10 cellular contexts compared by ENCODE assay signal in the genomic region with DNA sequence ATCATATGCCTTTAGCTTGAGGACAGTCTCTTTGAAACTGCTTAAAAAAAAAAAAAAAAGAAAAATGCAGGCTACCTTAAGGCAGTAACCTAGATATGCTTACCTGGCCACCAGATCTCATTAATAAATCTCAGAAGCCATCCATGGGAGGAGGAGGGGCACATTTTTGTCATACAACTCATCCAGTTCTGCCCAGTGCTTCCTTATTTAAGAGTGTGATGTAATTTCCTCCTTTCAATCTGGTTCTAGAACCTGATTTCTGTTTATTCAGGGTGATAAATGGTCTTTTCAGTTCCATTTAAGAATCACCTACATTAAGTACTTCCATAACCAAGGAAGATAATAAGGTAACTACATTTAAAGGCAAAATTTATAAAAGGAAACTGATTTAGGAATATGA. TPM values are rescaled to one million over a fixed set of nuclear protein-coding genes. Genes with fewer than 3 reads are reported as not detected.
DNase-seq lines count a peak whose midpoint lies in the region; ATAC-seq, FAIRE-seq and TF ChIP-seq lines count a peak whose summit lies in the region.
"Had no signal": no experiment of that assay in that cellular context is flagged by ENCODE, and none has a peak within 500 bp of the region (broad histone marks: within the 10 kb centered on the region; RNA-seq: fewer than 3 reads in every experiment).

No MANE protein-coding gene starts in this region.

- no peak overlapping the region; a peak in 1 of 5 replicates for H3K4me3 Mint-ChIP-seq in H9

- no peak overlapping the region for H3K27ac ChIP-seq in H9 (ENCODE audit: insufficient read length, low read depth, low read length)

- FAIRE-seq in H54 (lab: Jason Lieb, UNC), result peak; percentile 75

- CTCF ChIA-PET in HEK293T (lab: Yijun Ruan, JAX), result interaction anchor here (0.9 to 3.4 kb wide), 2 partner anchors 44 to 295 kb away, joined by 3 to 23 read pairs; no protein-coding TSS in a partner anchor

- TF ChIP-seq CTCF in fibroblast of the aortic adventitia (IDR thresholded peaks at IDR 0.05; ENCODE audit: insufficient read depth, low read length) (no peak), H9 (conservative IDR thresholded peaks at IDR 0.05) (no peak)

- no peaks in the 10 kb centered on the region for H4K20me1 ChIP-seq in H9 (ENCODE audit: control insufficient read depth, insufficient read depth, insufficient read length)

- H3K4me3 ChIP-seq in fibroblast of the aortic adventitia (ENCODE audit: low read depth, low read length), result no peak overlapping the region

- H3K4me2 ChIP-seq in H9 (ENCODE audit: insufficient read depth, insufficient read length, low read length), result no peak overlapping the region

- no peak overlapping the region for H4K91ac ChIP-seq in H9 (ENCODE audit: insufficient read length, low read depth, low read length)

- no peaks in the 10 kb centered on the region for H3K27me3 ChIP-seq in H9 (ENCODE audit: insufficient read depth, low read length)

- H2BK5ac ChIP-seq in H9 (ENCODE audit: insufficient read length, low read length), result no peak overlapping the region

- no peak overlapping the region for H2AK5ac ChIP-seq in H9 (ENCODE audit: insufficient read length, low read length)

- no peaks in the 10 kb centered on the region for H3K27me3 Mint-ChIP-seq in H9 (ENCODE audit: low read depth)

- no peak overlapping the region for H2BK15ac ChIP-seq in H9 (ENCODE audit: low read depth, low read length)

- no peak overlapping the region for H3K9ac ChIP-seq in H9 (ENCODE audit: extremely low read depth, insufficient read length, low read length)

- H3K4me1 ChIP-seq in H9 (ENCODE audit: insufficient read depth, low read length), result peaks cover 9% of the 10 kb centered on the region; the same call in 1 of the 2 replicates

- H2BK12ac ChIP-seq in H9 (ENCODE audit: insufficient read length, low read depth, low read length), result no peak overlapping the region

- no peak overlapping the region for H2BK20ac ChIP-seq in H9 (ENCODE audit: low read depth, low read length, poor library complexity, severe bottlenecking)

- DNase-seq in H54 (ENCODE audit: insufficient read length, low spot score) (no peak), RPMI8226 (peak; percentile 57), fibroblast of the aortic adventitia (ENCODE audit: low read depth) (peak; percentile 55), renal cortical epithelial cell (ENCODE audit: low read depth) (peak; percentile 92), HEK293T (ENCODE audit: extremely low spot score) (no peak), left ventricle myocardium superior (no peak), H9 (no peak)
- DNase-seq: hippocampal formation had no signal

- POLR2A ChIA-PET in HEK293T (lab: Yijun Ruan, JAX), result no interaction called here

- no peak overlapping the region for H2AFZ ChIP-seq in H9 (ENCODE audit: low read length)

- no peak overlapping the region for H3K14ac ChIP-seq in H9 (ENCODE audit: insufficient read depth, low read length)

- ATAC-seq in HG03378 (IDR thresholded peaks at IDR 0.05; ENCODE audit: unreplicated experiment), result no peak
- ATAC-seq in left ventricle myocardium superior, result no peak

- H3K9me3 Mint-ChIP-seq in H9, result no peaks in the 10 kb centered on the region

- H3K36me3 Mint-ChIP-seq in H9 (ENCODE audit: insufficient read depth in 1 of 3, low read depth in 3 of 3), result peaks cover 0 to under 1% (median 0%) of the 10 kb centered on the region in 3 experiments; a peak in 2 of 7 replicates

- H3K56ac ChIP-seq in H9 (ENCODE audit: insufficient read length, low read depth, low read length), result no peak overlapping the region

- peak overlapping the region in 1 of 3 experiments; percentile 70; a peak in 5 of 7 replicates for H3K27ac Mint-ChIP-seq in H9

- H3K18ac ChIP-seq in H9 (ENCODE audit: insufficient read length, low read depth, low read length), result no peak overlapping the region

- intact Hi-C loops in left ventricle myocardium superior (cut with micrococcal nuclease), result loop anchor here (10.0 kb wide), 1 partner anchor 295 kb away; a partner anchor contains a TSS

- TF ChIP-seq POLR2A in H54 (IDR thresholded peaks at IDR 0.05; ENCODE audit: low read depth, low read length), result no peak

- no peaks in the 10 kb centered on the region for H3K9me3 ChIP-seq in H9 (ENCODE audit: control insufficient read depth, low read depth, low read length)

- no peak overlapping the region for H2BK120ac ChIP-seq in H9 (ENCODE audit: low read depth, low read length, poor library complexity, severe bottlenecking)

- no peak overlapping the region for H3K23ac ChIP-seq in H9 (ENCODE audit: insufficient read length, low read depth, low read length)

- H4K5ac ChIP-seq in H9 (ENCODE audit: insufficient read length, low read depth, low read length), result no peak overlapping the region

- no peak overlapping the region for H3K4ac ChIP-seq in H9 (ENCODE audit: low read depth, low read length)

- H3K79me2 ChIP-seq in H9 (ENCODE audit: insufficient read depth, low read length), result peaks cover 63% of the 10 kb centered on the region; the same call in 1 of the 2 replicates

- H3K23me2 ChIP-seq in H9 (ENCODE audit: insufficient read length, low read depth, low read length, poor library complexity, severe bottlenecking), result peaks cover 1% of the 10 kb centered on the region

- no peak overlapping the region for H4K8ac ChIP-seq in H9 (replicated peaks; ENCODE audit: insufficient read length, low read depth, low read length)

- H3K4me1 Mint-ChIP-seq in H9, result peaks cover 77 to 95% of the 10 kb centered on the region in 2 experiments

- H3K79me1 ChIP-seq in H9 (ENCODE audit: insufficient read depth, low read depth, low read length, poor library complexity, severe bottlenecking), result peaks cover 2% of the 10 kb centered on the region

- H3T11ph ChIP-seq in H9 (ENCODE audit: low read length), result no peak overlapping the region

TF ChIP-seq in HEK293T, 16 proteins besides CTCF, POLR2A, EP300 and RAD21:
- TF ChIP-seq ARNT (IDR thresholded peaks at IDR 0.05), result no peak
- TF ChIP-seq FOXA1 (IDR thresholded peaks at IDR 0.05), result no peak
- no peak for TF ChIP-seq HDGF (IDR thresholded peaks at IDR 0.05; ENCODE audit: borderline replicate concordance)
- TF ChIP-seq NFRKB (IDR thresholded peaks at IDR 0.05), result no peak
- no peak for TF ChIP-seq ZNF384 (IDR thresholded peaks at IDR 0.05)
- TF ChIP-seq SUZ12 (IDR thresholded peaks at IDR 0.05), result no peak
- TF ChIP-seq TARDBP (IDR thresholded peaks at IDR 0.05), result no peak
- TF ChIP-seq, protein P1, sequence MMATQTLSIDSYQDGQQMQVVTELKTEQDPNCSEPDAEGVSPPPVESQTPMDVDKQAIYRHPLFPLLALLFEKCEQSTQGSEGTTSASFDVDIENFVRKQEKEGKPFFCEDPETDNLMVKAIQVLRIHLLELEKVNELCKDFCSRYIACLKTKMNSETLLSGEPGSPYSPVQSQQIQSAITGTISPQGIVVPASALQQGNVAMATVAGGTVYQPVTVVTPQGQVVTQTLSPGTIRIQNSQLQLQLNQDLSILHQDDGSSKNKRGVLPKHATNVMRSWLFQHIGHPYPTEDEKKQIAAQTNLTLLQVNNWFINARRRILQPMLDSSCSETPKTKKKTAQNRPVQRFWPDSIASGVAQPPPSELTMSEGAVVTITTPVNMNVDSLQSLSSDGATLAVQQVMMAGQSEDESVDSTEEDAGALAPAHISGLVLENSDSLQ (IDR thresholded peaks at IDR 0.05), result no peak

RNA-seq across cellular contexts. Expression of a gene that starts 6.1 kb away (rescaled TPM):
- total RNA-seq in fibroblast of the aortic adventitia (ENCODE audit: low replicate concordance) (46.4 and 106 TPM in 2 replicates), renal cortical epithelial cell (38.3 and 47.8 TPM in 2 replicates), left ventricle myocardium superior (10.2 TPM), H9 (2021) (19.2 and 20.8 TPM in 2 replicates)
- total RNA-seq: OCI-LY7 had no signal

RNA-seq across cellular contexts. Expression of a gene that starts 58.5 kb away (rescaled TPM):
- total RNA-seq in fibroblast of the aortic adventitia (ENCODE audit: low replicate concordance) (165 and 243 TPM in 2 replicates), renal cortical epithelial cell (245 and 262 TPM in 2 replicates), left ventricle myocardium superior (335 TPM), H9 (2021) (370 and 379 TPM in 2 replicates)

Comparison
In these comparisons a context has a peak if more than half of its experiments do, and no peak if none do; other contexts are left out.
1. DNase-seq: peak in RPMI8226 (single experiment), fibroblast of the aortic adventitia (single experiment) and renal cortical epithelial cell (single experiment); none in H54 (single experiment), HEK293T (single experiment), left ventricle myocardium superior (single experiment) and H9 (single experiment).